Comparison of ENCODE assay signal across 17 cellular contexts in the genomic region with DNA sequence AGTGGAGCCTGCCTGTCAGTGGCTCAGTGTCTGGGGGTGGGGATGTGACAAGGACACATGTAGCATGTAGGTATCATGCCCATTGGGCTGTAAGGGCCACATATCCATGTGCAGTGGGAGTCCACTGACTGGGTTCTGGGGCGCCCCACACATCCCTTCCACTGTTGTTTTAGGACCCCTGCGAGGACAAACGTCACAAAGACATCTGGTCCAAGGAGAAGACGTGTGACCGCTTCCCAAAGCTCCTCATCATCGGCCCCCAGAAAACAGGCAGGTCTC. TPM values are rescaled to one million over a fixed set of nuclear protein-coding genes. Genes with fewer than 3 reads are reported as not detected.
DNase-seq lines count a peak whose midpoint lies in the region; ATAC-seq and TF ChIP-seq lines count a peak whose summit lies in the region.
"Had no signal": no experiment of that assay in that cellular context is flagged by ENCODE, and none has a peak within 500 bp of the region (broad histone marks: within the 10 kb centered on the region; RNA-seq: fewer than 3 reads in every experiment).

No MANE protein-coding gene starts in this region.

- peaks cover 26% of the 10 kb centered on the region for H3K4me1 Mint-ChIP-seq in osteocyte (ENCODE audit: unreplicated experiment)
- H3K4me1 Mint-ChIP-seq: activated CD4-positive, alpha-beta T cell treated with anti-CD3 and anti-CD28 coated beads, Interleukin-2, amount 10 ng/mL, durations not matched to agents 24 days and 14 days; activated naive CD8-positive, alpha-beta T cell treated with anti-CD3 and anti-CD28 coated beads for 36 hours; CD4-positive, alpha-beta memory T cell; central memory CD8-positive, alpha-beta T cell had no signal

- no peak for TF ChIP-seq CTCF in heart left ventricle (IDR thresholded peaks at IDR 0.05)
- TF ChIP-seq CTCF in gastroesophageal sphincter (IDR thresholded peaks at IDR 0.05) = no peak
- no peak for TF ChIP-seq CTCF in osteocyte (IDR thresholded peaks at IDR 0.05)
- no peak for TF ChIP-seq CTCF in upper lobe of right lung (IDR thresholded peaks at IDR 0.05)

- H3K27me3 Mint-ChIP-seq in osteocyte (ENCODE audit: unreplicated experiment) = no peaks in the 10 kb centered on the region
- H3K27me3 Mint-ChIP-seq: activated CD4-positive, alpha-beta T cell treated with anti-CD3 and anti-CD28 coated beads, Interleukin-2, amount 10 ng/mL, durations not matched to agents 24 days and 14 days; activated naive CD8-positive, alpha-beta T cell treated with anti-CD3 and anti-CD28 coated beads for 36 hours; CD4-positive, alpha-beta memory T cell; central memory CD8-positive, alpha-beta T cell had no signal

- no peaks in the 10 kb centered on the region for H3K27me3 ChIP-seq in heart left ventricle
- H3K27me3 ChIP-seq in gastroesophageal sphincter = no peaks in the 10 kb centered on the region
- no peaks in the 10 kb centered on the region for H3K27me3 ChIP-seq in upper lobe of right lung
- H3K27me3 ChIP-seq: testis had no signal

- H3K36me3 Mint-ChIP-seq in osteocyte (ENCODE audit: unreplicated experiment) = peaks cover 48% of the 10 kb centered on the region

- no peak for TF ChIP-seq POLR2A in heart left ventricle (IDR thresholded peaks at IDR 0.05)
- TF ChIP-seq POLR2A in gastroesophageal sphincter (IDR thresholded peaks at IDR 0.05) = no peak

- DNase-seq in heart left ventricle (no peak), left cardiac atrium (no peak), osteocyte (ENCODE audit: extremely low spot score, unreplicated experiment) (no peak), upper lobe of right lung (no peak), RPMI8226 (no peak), SKM-1 (lab: John Stamatoyannopoulos, UW; ENCODE audit: unreplicated experiment) (no peak)
- DNase-seq: activated CD4-positive, alpha-beta T cell treated with anti-CD3 and anti-CD28 coated beads, Interleukin-2, amount 10 ng/mL, durations not matched to agents 24 days and 14 days; activated naive CD8-positive, alpha-beta T cell treated with anti-CD3 and anti-CD28 coated beads for 36 hours; CD4-positive, alpha-beta memory T cell; mesendoderm; NCI-H510A treated with DMSO at 0.1 percent for 48 hours; T-helper 2 cell had no signal

- TF ChIP-seq EP300 in gastroesophageal sphincter (IDR thresholded peaks at IDR 0.05) = no peak

- no peak overlapping the region for H3K4me3 Mint-ChIP-seq in osteocyte (ENCODE audit: unreplicated experiment)
- H3K4me3 Mint-ChIP-seq: activated CD4-positive, alpha-beta T cell treated with anti-CD3 and anti-CD28 coated beads, Interleukin-2, amount 10 ng/mL, durations not matched to agents 24 days and 14 days; activated naive CD8-positive, alpha-beta T cell treated with anti-CD3 and anti-CD28 coated beads for 36 hours; CD4-positive, alpha-beta memory T cell; central memory CD8-positive, alpha-beta T cell had no signal

- H3K4me3 ChIP-seq in heart left ventricle (no peak overlapping the region), gastroesophageal sphincter (no peak overlapping the region), upper lobe of right lung (no peak overlapping the region)
- H3K4me3 ChIP-seq: testis had no signal

- H3K9me3 ChIP-seq in heart left ventricle = no peaks in the 10 kb centered on the region
- no peaks in the 10 kb centered on the region for H3K9me3 ChIP-seq in gastroesophageal sphincter
- H3K9me3 ChIP-seq in upper lobe of right lung = no peaks in the 10 kb centered on the region
- H3K9me3 ChIP-seq: testis had no signal

- peaks cover 2 to 94% (median 88%) of the 10 kb centered on the region in 9 donors for H3K36me3 ChIP-seq in heart left ventricle
- peaks cover 0 to 95% of the 10 kb centered on the region in 2 donors for H3K36me3 ChIP-seq in gastroesophageal sphincter
- H3K36me3 ChIP-seq in upper lobe of right lung = peaks cover 70% of the 10 kb centered on the region

- intact Hi-C loops in heart left ventricle (cut with DNase I) = loop anchor here in 7 of 10 donors (5.0 to 10.0 kb wide), 3 partner anchors 54 to 84 kb away; no protein-coding TSS in a partner anchor
- intact Hi-C loops in left cardiac atrium (cut with DNase I) = loop anchor here (5.0 kb wide), 2 partner anchors 54 to 79 kb away; no protein-coding TSS in a partner anchor
- intact Hi-C loops in upper lobe of right lung (cut with DNase I) = loop anchor here (5.0 kb wide), 1 partner anchor 84 kb away; no protein-coding TSS in a partner anchor

- 91 to 93% (median 92%) methylated on average over 2 to 6 of the region's 6 CpGs for WGBS in heart left ventricle, 4 donors
- 73% methylated on average over 3 of the region's 6 CpGs; no CpG with 5 or more reads in 1 of the 2 donors for WGBS in gastroesophageal sphincter (ENCODE audit: low coverage in 1 of 2), 2 donors

- H3K27ac ChIP-seq in heart left ventricle (peak overlapping the region in 11 of 12 donors; percentile 73 to 95 (median 84)), gastroesophageal sphincter (peak overlapping the region; percentile 47 to 88 (median 78)), upper lobe of right lung (peak overlapping the region; percentile 56)
- H3K27ac ChIP-seq: 22Rv1 had no signal

- H3K9me3 Mint-ChIP-seq in osteocyte (ENCODE audit: unreplicated experiment) = no peaks in the 10 kb centered on the region
- H3K9me3 Mint-ChIP-seq: activated CD4-positive, alpha-beta T cell treated with anti-CD3 and anti-CD28 coated beads, Interleukin-2, amount 10 ng/mL, durations not matched to agents 24 days and 14 days; central memory CD8-positive, alpha-beta T cell had no signal

- H3K4me1 ChIP-seq in heart left ventricle = peaks cover 0 to 57% (median 24%) of the 10 kb centered on the region in 12 donors
- H3K4me1 ChIP-seq in gastroesophageal sphincter = peaks cover 0 to 35% (median 10%) of the 10 kb centered on the region in 3 donors
- peaks cover 36% of the 10 kb centered on the region for H3K4me1 ChIP-seq in upper lobe of right lung

- ATAC-seq in heart left ventricle (peak in 2 of 4 donors; percentile 2 to 21), left cardiac atrium (no peak), gastroesophageal sphincter (no peak), upper lobe of right lung (no peak), HG03460 (IDR thresholded peaks at IDR 0.05; ENCODE audit: unreplicated experiment) (no peak)

- peak overlapping the region; percentile 93 for H3K27ac Mint-ChIP-seq in osteocyte (ENCODE audit: unreplicated experiment)
- H3K27ac Mint-ChIP-seq: activated CD4-positive, alpha-beta T cell treated with anti-CD3 and anti-CD28 coated beads, Interleukin-2, amount 10 ng/mL, durations not matched to agents 24 days and 14 days; activated naive CD8-positive, alpha-beta T cell treated with anti-CD3 and anti-CD28 coated beads for 36 hours; CD4-positive, alpha-beta memory T cell had no signal

RNA-seq across cellular contexts. Expression of a gene that starts 33.4 kb away (rescaled TPM):
- total RNA-seq in heart left ventricle (100 to 1,000 TPM in 2 of 9 donors, 10 to 100 TPM in 7; 50.2 to 156 (median 68.5) TPM), left cardiac atrium (10 to 100 TPM; 59.3 to 71.2 TPM), gastroesophageal sphincter (100 to 1,000 TPM in 1 of 4 donors, 10 to 100 TPM in 3; 58.3 to 146 (median 72.1) TPM), osteocyte (110 and 118 TPM in 2 replicates), upper lobe of right lung (143 TPM)
- polyA plus RNA-seq in heart left ventricle = 10 to 100 TPM; 32.1 to 53.5 TPM
